8 cellular contexts compared by ENCODE assay signal in genomic region chr15:68053701-68053996, GRCh38. TPM values are rescaled to one million over a fixed set of nuclear protein-coding genes. Genes with fewer than 3 reads are reported as not detected.
DNase-seq lines count a peak whose midpoint lies in the region; ATAC-seq and TF ChIP-seq lines count a peak whose summit lies in the region.

No MANE protein-coding gene starts in this region.

- H3K79me1 ChIP-seq in mesendoderm (ENCODE audit: low read length): peaks cover 4% of the 10 kb centered on the region

- H2AK5ac ChIP-seq in mesendoderm (ENCODE audit: low read length): no peak overlapping the region

- in situ Hi-C loops in astrocyte of the spinal cord (cut with HindIII; ENCODE audit: low sequenced_read_pairs): no loop called here

- ATAC-seq in left cardiac atrium: no peak
- no peak for ATAC-seq in body of pancreas

- peaks cover 18% of the 10 kb centered on the region for H3K79me2 ChIP-seq in mesendoderm (ENCODE audit: control insufficient read depth, insufficient read depth, low read length)

- H3K36me3 ChIP-seq in left ventricle myocardium inferior: no peaks in the 10 kb centered on the region
- no peaks in the 10 kb centered on the region for H3K36me3 ChIP-seq in mesendoderm (ENCODE audit: control insufficient read depth, insufficient read depth, low read length)
- H3K36me3 ChIP-seq in uterus: no peaks in the 10 kb centered on the region
- H3K36me3 ChIP-seq in body of pancreas (replicated peaks in 1 of 2; ENCODE audit: insufficient read depth in 1 of 2, low read depth in 2 of 2): no peaks in the 10 kb centered on the region

- H2BK120ac ChIP-seq in mesendoderm (ENCODE audit: low read depth, low read length): no peak overlapping the region

- TF ChIP-seq CTCF in left ventricle myocardium inferior (IDR thresholded peaks at IDR 0.05; ENCODE audit: borderline replicate concordance) (no peak), astrocyte of the spinal cord (IDR thresholded peaks at IDR 0.05; ENCODE audit: low read depth, low read length) (no peak), uterus (IDR thresholded peaks at IDR 0.05) (no peak), body of pancreas (IDR thresholded peaks at IDR 0.05) (no peak)

- H3K4ac ChIP-seq in mesendoderm (ENCODE audit: low read depth, low read length): no peak overlapping the region

- intact Hi-C loops in left ventricle myocardium inferior (cut with micrococcal nuclease) (loop anchor here (5.0 kb wide), 1 partner anchor 181 kb away; no protein-coding TSS in a partner anchor), left cardiac atrium (cut with DNase I) (loop anchor here (5.0 to 10.0 kb wide), 2 partner anchors 169 to 186 kb away; no protein-coding TSS in a partner anchor), uterus (cut with DNase I; ENCODE audit: low total_unique reads) (no loop called here), body of pancreas (cut with DNase I) (loop anchor here (10.0 kb wide), 1 partner anchor 189 kb away; no protein-coding TSS in a partner anchor)

- H3K4me1 ChIP-seq in left ventricle myocardium inferior: peaks cover 50% of the 10 kb centered on the region
- peaks cover 5% of the 10 kb centered on the region for H3K4me1 ChIP-seq in mesendoderm (ENCODE audit: control insufficient read depth, low read depth, low read length)
- no peaks in the 10 kb centered on the region for H3K4me1 ChIP-seq in uterus
- H3K4me1 ChIP-seq in body of pancreas: peaks cover 34% of the 10 kb centered on the region

- no peak overlapping the region for H2BK15ac ChIP-seq in mesendoderm (replicated peaks; ENCODE audit: low read depth)

- H4K5ac ChIP-seq in mesendoderm (ENCODE audit: low read length): no peak overlapping the region

- H3K4me2 ChIP-seq in mesendoderm (ENCODE audit: low read length): peak overlapping the region; percentile 49

- H2BK5ac ChIP-seq in mesendoderm (ENCODE audit: low read length): no peak overlapping the region

- TF ChIP-seq POLR2A in uterus (IDR thresholded peaks at IDR 0.05) (no peak), body of pancreas (IDR thresholded peaks at IDR 0.05) (no peak)

- peak overlapping the region; percentile 90 for H3K56ac ChIP-seq in mesendoderm (ENCODE audit: low read length)

- H3K4me3 ChIP-seq in left ventricle myocardium inferior (peak overlapping the region; percentile 98), astrocyte of the spinal cord (ENCODE audit: low read depth, low read length) (peak overlapping the region; percentile 81), mesendoderm (ENCODE audit: low read length) (peak overlapping the region; percentile 21), uterus (peak overlapping the region; percentile 91 to 97), body of pancreas (peak overlapping the region in 1 of 2 donors; percentile 35)

- no peaks in the 10 kb centered on the region for H3K27me3 ChIP-seq in left ventricle myocardium inferior (ENCODE audit: low read depth)
- no peaks in the 10 kb centered on the region for H3K27me3 ChIP-seq in mesendoderm (ENCODE audit: insufficient read depth, low read length, poor library complexity)
- H3K27me3 ChIP-seq in uterus: no peaks in the 10 kb centered on the region
- no peaks in the 10 kb centered on the region for H3K27me3 ChIP-seq in body of pancreas

- H3K23ac ChIP-seq in mesendoderm (ENCODE audit: low read length): no peak overlapping the region

- H3K27ac ChIP-seq in left ventricle myocardium inferior (replicated peaks) (no peak overlapping the region), mesendoderm (ENCODE audit: low read depth, low read length) (no peak overlapping the region), uterus (peak overlapping the region in 1 of 2 donors; percentile 97), body of pancreas (no peak overlapping the region)

- DNase-seq in left ventricle myocardium inferior: no peak
- no peak for DNase-seq in left cardiac atrium
- DNase-seq in astrocyte of the spinal cord (ENCODE audit: low read depth, low spot score): no peak
- DNase-seq in mesendoderm: no peak
- no peak for DNase-seq in uterus
- no peak for DNase-seq in body of pancreas
- no peak for DNase-seq in RKO (ENCODE audit: low spot score)
- no peak for DNase-seq in hypothalamus (lab: John Stamatoyannopoulos, UW)

- H3K9ac ChIP-seq in mesendoderm (ENCODE audit: low read length): peak overlapping the region; percentile 50

- WGBS in mesendoderm (ENCODE audit: extremely low coverage, insufficient coverage, low lambda C conversion rate): no CpG with 5 or more reads among the region's 7 CpGs
- WGBS in body of pancreas, 2 donors: 2 to 4% methylated on average over 7 of the region's 7 CpGs

- no peak overlapping the region for H4K8ac ChIP-seq in mesendoderm (ENCODE audit: low read depth, low read length)

- no peak overlapping the region for H3K18ac ChIP-seq in mesendoderm (ENCODE audit: low read length)

- H3K9me3 ChIP-seq in left ventricle myocardium inferior (replicated peaks) (no peaks in the 10 kb centered on the region), uterus (no peaks in the 10 kb centered on the region), body of pancreas (no peaks in the 10 kb centered on the region)

RNA-seq across cellular contexts. Expression of gene PIAS1, which starts 0.5 kb away (rescaled TPM):
- 29.9 TPM for total RNA-seq in left ventricle myocardium inferior
- total RNA-seq in left cardiac atrium: 10 to 100 TPM; 27.1 to 31.7 TPM
- 39.1 TPM for polyA plus RNA-seq in mesendoderm (2013, experiment 1 of 2)
- polyA plus RNA-seq in mesendoderm (2013, experiment 2 of 2): 41.5 TPM
- 100 to 1,000 TPM in 2 of 4 donors, 10 to 100 TPM in 2; 19.1 to 171 (median 95.9) TPM for total RNA-seq in uterus
- total RNA-seq in body of pancreas: 10 to 100 TPM; 24.1 to 63.3 TPM
